9 cellular contexts compared by ENCODE assay signal in genomic region chr12:123712780-123713319, GRCh38. TPM values are rescaled to one million over a fixed set of nuclear protein-coding genes. Genes with fewer than 3 reads are reported as not detected.
DNase-seq lines count a peak whose midpoint lies in the region; ATAC-seq, FAIRE-seq and TF ChIP-seq lines count a peak whose summit lies in the region.
"Had no signal": no experiment of that assay in that cellular context is flagged by ENCODE, and none has a peak within 500 bp of the region (broad histone marks: within the 10 kb centered on the region; RNA-seq: fewer than 3 reads in every experiment).

No MANE protein-coding gene starts in this region.

- H4K20me1 ChIP-seq in endothelial cell of umbilical vein (replicated peaks; ENCODE audit: control insufficient read depth, extremely low read depth, insufficient read depth, low read length), result no peaks in the 10 kb centered on the region

- H3K4me1 ChIP-seq in RWPE2 (ENCODE audit: insufficient read depth, poor library complexity, severe bottlenecking) (peaks cover 4% of the 10 kb centered on the region), endothelial cell of umbilical vein (ENCODE audit: control insufficient read depth, extremely low read depth, insufficient read depth, low read length) (peaks cover 8% of the 10 kb centered on the region)

- H3K79me2 ChIP-seq in endothelial cell of umbilical vein (ENCODE audit: control insufficient read depth, insufficient read depth, low read length), result peaks cover 24% of the 10 kb centered on the region

- FAIRE-seq in endothelial cell of umbilical vein (lab: Jason Lieb, UNC), result no peak
- FAIRE-seq: TTC549 had no signal

- intact Hi-C loops in endothelial cell of umbilical vein (cut with micrococcal nuclease), result loop anchor here (2.0 kb wide), 1 partner anchor 254 kb away; the partner anchor contains the start of gene SNRNP35

- BruUV-seq in endothelial cell of umbilical vein (replicated peaks; lab: Mats Ljungman, UMichigan), result no TSS peak

- H3K9me1 ChIP-seq in endothelial cell of umbilical vein (replicated peaks; ENCODE audit: control insufficient read depth, extremely low read depth, insufficient read depth, low read length), result no peaks in the 10 kb centered on the region

- peak overlapping the region; percentile 42 for H3K27ac Mint-ChIP-seq in osteocyte (ENCODE audit: unreplicated experiment)

- H3K4me2 ChIP-seq in endothelial cell of umbilical vein (ENCODE audit: insufficient read depth, low read length), result peak overlapping the region; percentile 94

- peaks cover 35% of the 10 kb centered on the region for H3K4me1 Mint-ChIP-seq in osteocyte (ENCODE audit: unreplicated experiment)

- DNase-seq in RWPE2 (ENCODE audit: low spot score) (no peak), endothelial cell of umbilical vein (ENCODE audit: low read depth, low spot score) (no peak), osteocyte (ENCODE audit: extremely low spot score, unreplicated experiment) (no peak), NCI-H1436 treated with DMSO at 0.1 percent for 48 hours (lab: John Stamatoyannopoulos, UW) (no peak)

- H3K9me3 Mint-ChIP-seq in osteocyte (ENCODE audit: unreplicated experiment), result no peaks in the 10 kb centered on the region

- H2AFZ ChIP-seq in endothelial cell of umbilical vein (ENCODE audit: low read depth, low read length), result peak overlapping the region; percentile 88

- peak; percentile 2 for ATAC-seq in GM21723 (IDR thresholded peaks at IDR 0.05; ENCODE audit: unreplicated experiment)
- ATAC-seq in RWPE2 (ENCODE audit: low read depth), result peak; percentile 6; the same call in 1 of the 3 replicates
- ATAC-seq in HG03442 (IDR thresholded peaks at IDR 0.05; ENCODE audit: unreplicated experiment), result no peak
- no peak for ATAC-seq in GM21717 (IDR thresholded peaks at IDR 0.05; ENCODE audit: unreplicated experiment)
- no peak for ATAC-seq in GM21367 (IDR thresholded peaks at IDR 0.05; ENCODE audit: unreplicated experiment)

- H3K27me3 Mint-ChIP-seq in osteocyte (ENCODE audit: unreplicated experiment), result no peaks in the 10 kb centered on the region

- TF ChIP-seq POLR2A in endothelial cell of umbilical vein (IDR thresholded peaks at IDR 0.05; ENCODE audit: low read depth, low read length), result no peak

- dilution Hi-C loops in endothelial cell of umbilical vein (cut with MboI; ENCODE audit: extremely low pct_ligation_motif_present, low sequenced_read_pairs), result no loop called here

- no peaks in the 10 kb centered on the region for H3K27me3 ChIP-seq in RWPE2 (ENCODE audit: insufficient read depth, poor library complexity, severe bottlenecking)
- H3K27me3 ChIP-seq in endothelial cell of umbilical vein (ENCODE audit: control insufficient read depth in 2 of 2, insufficient read depth in 2 of 2, low read length in 2 of 2), result no peaks in the 10 kb centered on the region

- H3K4me3 Mint-ChIP-seq in osteocyte (ENCODE audit: unreplicated experiment), result peak overlapping the region; percentile 87

- H3K9ac ChIP-seq in endothelial cell of umbilical vein (replicated peaks; ENCODE audit: extremely low read depth, insufficient read depth, low read length), result peak overlapping the region; percentile 88

- H3K36me3 ChIP-seq in RWPE2 (ENCODE audit: low read depth) (no peaks in the 10 kb centered on the region), endothelial cell of umbilical vein (ENCODE audit: control insufficient read depth in 2 of 2, extremely low read depth in 1 of 2, insufficient read depth in 2 of 2, low read length in 2 of 2) (no peaks in the 10 kb centered on the region)

- peak overlapping the region; percentile 86 for H3K4me3 ChIP-seq in RWPE2 (ENCODE audit: severe bottlenecking)
- H3K4me3 ChIP-seq in endothelial cell of umbilical vein (replicated peaks in 1 of 3; ENCODE audit: insufficient read depth in 1 of 3, low read depth in 1 of 3, low read length in 3 of 3), result peak overlapping the region; percentile 87 to 98 (median 90)

- TF ChIP-seq CTCF in RWPE2 (IDR thresholded peaks at IDR 0.05; ENCODE audit: poor library complexity, severe bottlenecking) (no peak), endothelial cell of umbilical vein (IDR thresholded peaks at IDR 0.05; ENCODE audit: extremely low read depth in 1 of 2, insufficient read depth in 1 of 2, low read depth in 1 of 2, low read length in 2 of 2) (no peak), osteocyte (IDR thresholded peaks at IDR 0.05) (no peak)

- POLR2A ChIA-PET in endothelial cell of umbilical vein (lab: Charles Lee), result no interaction called here

- peak overlapping the region; percentile 23 for H3K27ac ChIP-seq in RWPE2 (ENCODE audit: poor library complexity, severe bottlenecking)
- H3K27ac ChIP-seq in endothelial cell of umbilical vein (ENCODE audit: insufficient read depth, low read depth, low read length), result peak overlapping the region; percentile 34

- H3K9me3 ChIP-seq in RWPE2 (ENCODE audit: severe bottlenecking) (no peaks in the 10 kb centered on the region), endothelial cell of umbilical vein (replicated peaks; ENCODE audit: control insufficient read depth, insufficient read depth, low read length) (no peaks in the 10 kb centered on the region)

- CTCF ChIA-PET in endothelial cell of umbilical vein (lab: Charles Lee), result interaction anchor here (1.2 to 1.6 kb wide), 4 partner anchors 14 to 448 kb away, joined by 3 read pairs; no protein-coding TSS in a partner anchor

- H3K36me3 Mint-ChIP-seq in osteocyte (ENCODE audit: unreplicated experiment), result no peaks in the 10 kb centered on the region

TF ChIP-seq in endothelial cell of umbilical vein, 7 proteins besides CTCF, POLR2A, EP300 and RAD21:
- TF ChIP-seq POLR2AphosphoS5 (IDR thresholded peaks at IDR 0.05; ENCODE audit: insufficient read depth, low read depth, low read length) (no peak), MYC (IDR thresholded peaks at IDR 0.05; ENCODE audit: low read depth, low read length) (no peak), EZH2 (IDR thresholded peaks at IDR 0.05; ENCODE audit: borderline replicate concordance, low read depth, low read length, severe bottlenecking) (no peak)
TF ChIP-seq in endothelial cell of umbilical vein: peak in this region for 0.

RNA-seq across cellular contexts. Expression of gene ATP6V0A2, which starts 0.7 kb away (rescaled TPM):
- total RNA-seq in endothelial cell of umbilical vein (35.3 and 37.1 TPM in 2 replicates), osteocyte (31.8 and 33.9 TPM in 2 replicates)
- polyA plus RNA-seq in endothelial cell of umbilical vein, result 28.6 and 35.8 TPM in 2 replicates
- 16.4 and 17.2 TPM in 2 replicates for polyA plus RNA-seq in endothelial cell of umbilical vein (2011; cell fraction: cytosol; rRNA removed)
- polyA plus RNA-seq in endothelial cell of umbilical vein (2011; cell fraction: nucleus; rRNA removed), result 74.2 and 77.9 TPM in 2 replicates
- polyA plus RNA-seq in endothelial cell of umbilical vein (2012), result 17.2 and 19.0 TPM in 2 replicates
- 80.9 and 89.2 TPM in 2 replicates for polyA minus RNA-seq in endothelial cell of umbilical vein
- polyA minus RNA-seq in endothelial cell of umbilical vein (2011; cell fraction: cytosol; rRNA and poly(A)+ RNA removed), result 28.6 TPM
- polyA minus RNA-seq in endothelial cell of umbilical vein (2011; cell fraction: nucleus; rRNA and poly(A)+ RNA removed), result 39.8 and 57.1 TPM in 2 replicates

RNA-seq across cellular contexts. Expression of gene TCTN2, which starts 41.9 kb away (rescaled TPM):
- total RNA-seq in endothelial cell of umbilical vein (11.2 and 13.4 TPM in 2 replicates), osteocyte (12.8 and 13.7 TPM in 2 replicates)
- polyA plus RNA-seq in endothelial cell of umbilical vein, result 16.5 and 16.7 TPM in 2 replicates
- 12.1 and 13.3 TPM in 2 replicates for polyA plus RNA-seq in endothelial cell of umbilical vein (2011; cell fraction: cytosol; rRNA removed)
- 20.0 and 22.1 TPM in 2 replicates for polyA plus RNA-seq in endothelial cell of umbilical vein (2011; cell fraction: nucleus; rRNA removed)
- 9.7 and 10.7 TPM in 2 replicates for polyA plus RNA-seq in endothelial cell of umbilical vein (2012)
- polyA minus RNA-seq in endothelial cell of umbilical vein, result 28.4 and 29.5 TPM in 2 replicates
- polyA minus RNA-seq in endothelial cell of umbilical vein (2011; cell fraction: cytosol; rRNA and poly(A)+ RNA removed), result 5.5 TPM
- polyA minus RNA-seq in endothelial cell of umbilical vein (2011; cell fraction: nucleus; rRNA and poly(A)+ RNA removed), result 7.9 and 10.2 TPM in 2 replicates

RNA-seq across cellular contexts. Expression of gene DNAH10, which starts 49.3 kb away (rescaled TPM):
- 0.31 TPM in 1 of 2 replicates, not detected in the other for total RNA-seq in endothelial cell of umbilical vein
- polyA plus RNA-seq in endothelial cell of umbilical vein, result 0.02 and 0.04 TPM in 2 replicates
- polyA plus RNA-seq in endothelial cell of umbilical vein (2011; cell fraction: cytosol; rRNA removed), result not detected in 2 replicates
- polyA plus RNA-seq in endothelial cell of umbilical vein (2011; cell fraction: nucleus; rRNA removed), result 0.03 and 0.06 TPM in 2 replicates
- polyA plus RNA-seq in endothelial cell of umbilical vein (2012), result 0.04 TPM in 1 of 2 replicates, not detected in the other
- not detected in 2 replicates for polyA minus RNA-seq in endothelial cell of umbilical vein
- not detected for polyA minus RNA-seq in endothelial cell of umbilical vein (2011; cell fraction: cytosol; rRNA and poly(A)+ RNA removed)
- polyA minus RNA-seq in endothelial cell of umbilical vein (2011; cell fraction: nucleus; rRNA and poly(A)+ RNA removed), result 0.10 TPM in 1 of 2 replicates, not detected in the other
- 0.16 and 0.29 TPM in 2 replicates for total RNA-seq in osteocyte

Comparison
In these comparisons a context has a peak if more than half of its experiments do, and no peak if none do; other contexts are left out.
1. ATAC-seq: peak in GM21723 (single experiment) and RWPE2 (single experiment); none in HG03442 (single experiment), GM21717 (single experiment) and GM21367 (single experiment).